In the genomic region with DNA sequence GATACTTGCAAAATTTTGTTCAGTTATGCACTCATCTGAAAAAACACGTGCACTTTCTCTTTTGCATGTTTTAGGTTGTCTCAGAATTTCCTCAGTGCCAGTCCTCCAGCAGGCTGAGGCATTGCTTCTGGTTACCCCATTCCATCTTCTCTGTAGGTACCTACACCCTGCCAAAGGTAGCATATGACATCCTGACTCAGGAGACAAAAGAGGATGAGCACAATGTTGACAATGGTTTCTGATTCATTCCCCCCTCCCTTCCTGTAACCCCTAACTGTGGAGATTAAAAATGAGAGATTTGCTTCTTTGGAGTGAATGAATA, we compare ENCODE assay signal across 11 cellular contexts.
DNase-seq lines count a peak whose midpoint lies in the region; ATAC-seq, FAIRE-seq and TF ChIP-seq lines count a peak whose summit lies in the region.
"Had no signal": no experiment of that assay in that cellular context is flagged by ENCODE, and none has a peak within 500 bp of the region (broad histone marks: within the 10 kb centered on the region; RNA-seq: fewer than 3 reads in every experiment).

No MANE protein-coding gene starts in this region.

- no peaks in the 10 kb centered on the region for H3K36me3 ChIP-seq in WERI-Rb-1
- H3K36me3 ChIP-seq: right lobe of liver had no signal

- ATAC-seq in GM21367 (IDR thresholded peaks at IDR 0.05; ENCODE audit: unreplicated experiment), result peak; percentile 58
- peak; percentile 47 for ATAC-seq in HG03095 (IDR thresholded peaks at IDR 0.05; ENCODE audit: unreplicated experiment)
- ATAC-seq in activated B cell treated with CpG ODN at 0.5 μM for 24 hours (ENCODE audit: low read depth), result peak; percentile 74
- ATAC-seq in CD4-positive, alpha-beta T cell (ENCODE audit: poor library complexity), result no peak
- ATAC-seq in HG03571 (IDR thresholded peaks at IDR 0.05; ENCODE audit: unreplicated experiment), result no peak

- no peak overlapping the region for H3K27ac ChIP-seq in CD4-positive, alpha-beta T cell (ENCODE audit: low read depth, low read length)
- H3K27ac ChIP-seq in WERI-Rb-1, result no peak overlapping the region
- H3K27ac ChIP-seq: right lobe of liver had no signal

- H3K4me3 ChIP-seq in WERI-Rb-1 (ENCODE audit: low read depth, low read length), result no peak overlapping the region
- H3K4me3 ChIP-seq: right lobe of liver had no signal

- no peaks in the 10 kb centered on the region for H3K27me3 ChIP-seq in CD4-positive, alpha-beta T cell (ENCODE audit: control insufficient read depth, insufficient read depth, low read length)
- H3K27me3 ChIP-seq in WERI-Rb-1 (ENCODE audit: insufficient read depth, low read depth, severe bottlenecking), result no peaks in the 10 kb centered on the region
- H3K27me3 ChIP-seq: right lobe of liver had no signal

- H3K36me3 Mint-ChIP-seq in activated B cell treated with CpG ODN at 0.5 μM for 24 hours (ENCODE audit: low read depth), result no peaks in the 10 kb centered on the region
- no peaks in the 10 kb centered on the region for H3K36me3 Mint-ChIP-seq in CD4-positive, alpha-beta T cell (ENCODE audit: low read depth)

- peak overlapping the region; percentile 32 for H3K4me3 Mint-ChIP-seq in activated B cell treated with CpG ODN at 0.5 μM for 24 hours
- no peak overlapping the region for H3K4me3 Mint-ChIP-seq in CD4-positive, alpha-beta T cell
- H3K4me3 Mint-ChIP-seq: T-helper 1 cell treated with Interleukin-12 subunit alpha and Interleukin-12 subunit beta and Interleukin-4 antibody, amounts not matched to agents 30 μg/mL and 1 μg/mL, for 36 hours had no signal

- H3K27ac Mint-ChIP-seq in activated B cell treated with CpG ODN at 0.5 μM for 24 hours, result peak overlapping the region; percentile 73
- no peak overlapping the region for H3K27ac Mint-ChIP-seq in CD4-positive, alpha-beta T cell
- H3K27ac Mint-ChIP-seq: T-helper 1 cell treated with Interleukin-12 subunit alpha and Interleukin-12 subunit beta and Interleukin-4 antibody, amounts not matched to agents 30 μg/mL and 1 μg/mL, for 36 hours had no signal

- no peaks in the 10 kb centered on the region for H3K27me3 Mint-ChIP-seq in activated B cell treated with CpG ODN at 0.5 μM for 24 hours
- no peaks in the 10 kb centered on the region for H3K27me3 Mint-ChIP-seq in CD4-positive, alpha-beta T cell

- no peak for TF ChIP-seq CTCF in activated B cell treated with CpG ODN at 0.5 μM for 24 hours (IDR thresholded peaks at IDR 0.05)
- no peak for TF ChIP-seq CTCF in CD4-positive, alpha-beta T cell (IDR thresholded peaks at IDR 0.05)
- no peak for TF ChIP-seq CTCF in WERI-Rb-1 (IDR thresholded peaks at IDR 0.05; ENCODE audit: low read depth, low read length)

- no peaks in the 10 kb centered on the region for H3K9me3 ChIP-seq in CD4-positive, alpha-beta T cell (ENCODE audit: control insufficient read depth, low read length)
- H3K9me3 ChIP-seq in WERI-Rb-1 (ENCODE audit: severe bottlenecking), result no peaks in the 10 kb centered on the region
- H3K9me3 ChIP-seq: right lobe of liver had no signal

- CTCF ChIA-PET in activated B cell treated with CpG ODN at 0.5 μM for 24 hours (lab: Charles Lee), result no interaction called here
- CTCF ChIA-PET in CD4-positive, alpha-beta T cell (lab: Charles Lee), result no interaction called here

- peaks cover 11% of the 10 kb centered on the region for H3K9me3 Mint-ChIP-seq in activated B cell treated with CpG ODN at 0.5 μM for 24 hours
- H3K9me3 Mint-ChIP-seq in CD4-positive, alpha-beta T cell, result no peaks in the 10 kb centered on the region

- POLR2A ChIA-PET in activated B cell treated with CpG ODN at 0.5 μM for 24 hours (lab: Charles Lee), result no interaction called here
- POLR2A ChIA-PET in CD4-positive, alpha-beta T cell (lab: Charles Lee), result no interaction called here

- H3K4me1 Mint-ChIP-seq in activated B cell treated with CpG ODN at 0.5 μM for 24 hours, result peaks cover 40% of the 10 kb centered on the region
- H3K4me1 Mint-ChIP-seq in CD4-positive, alpha-beta T cell (ENCODE audit: low read depth), result no peaks in the 10 kb centered on the region

- DNase-seq in GM12892 (ENCODE audit: insufficient read length) (no peak), activated B cell treated with CpG ODN at 0.5 μM for 24 hours (no peak), urothelium cell line (ENCODE audit: low spot score) (no peak), WERI-Rb-1 (no peak)
- no peak for DNase-seq in CD4-positive, alpha-beta T cell
- DNase-seq: right lobe of liver had no signal

- FAIRE-seq in GM12892 (lab: Jason Lieb, UNC), result peak; percentile 74
- FAIRE-seq in urothelium cell line (lab: Jason Lieb, UNC), result no peak
- FAIRE-seq: astrocyte had no signal

- TF ChIP-seq POLR2A in GM12892 (IDR thresholded peaks at IDR 0.05; ENCODE audit: low read depth, low read length), result no peak

- intact Hi-C loops in activated B cell treated with CpG ODN at 0.5 μM for 24 hours (cut with micrococcal nuclease), result no loop called here
- intact Hi-C loops in CD4-positive, alpha-beta T cell (cut with DNase I, micrococcal nuclease), result no loop called here

Comparison
In these comparisons a context has a peak if more than half of its experiments do, and no peak if none do; other contexts are left out.
1. ATAC-seq: peak in GM21367 (single experiment), HG03095 (single experiment) and activated B cell treated with CpG ODN at 0.5 μM for 24 hours (single experiment); none in CD4-positive, alpha-beta T cell (single experiment) and HG03571 (single experiment).